In the genomic region with DNA sequence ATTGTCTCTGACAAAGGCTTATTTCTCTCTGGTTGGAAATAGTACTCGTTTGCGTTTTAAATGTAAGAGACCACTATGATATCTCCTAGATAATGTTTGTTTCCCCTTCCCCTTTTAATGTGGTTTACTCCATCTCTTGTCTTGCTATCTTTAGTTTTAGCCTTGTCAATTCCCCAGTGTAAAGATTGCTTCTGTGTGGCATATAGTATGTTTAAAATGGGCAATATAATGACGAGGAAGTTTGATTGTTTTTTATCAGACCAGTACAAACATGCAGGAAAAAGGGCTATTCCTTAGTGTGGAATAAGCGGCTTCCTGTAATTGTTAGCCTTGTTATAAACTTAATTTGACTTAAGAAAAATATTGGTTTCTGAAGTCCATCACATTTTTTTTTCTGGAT, we compare ENCODE assay signal across 2 cellular contexts.
TF ChIP-seq lines count a peak whose summit lies in the region.

No MANE protein-coding gene starts in this region.

TF ChIP-seq in SK-N-SH, 30 proteins besides CTCF, POLR2A, EP300 and RAD21 (continued from another document):
- TF ChIP-seq, protein P1, sequence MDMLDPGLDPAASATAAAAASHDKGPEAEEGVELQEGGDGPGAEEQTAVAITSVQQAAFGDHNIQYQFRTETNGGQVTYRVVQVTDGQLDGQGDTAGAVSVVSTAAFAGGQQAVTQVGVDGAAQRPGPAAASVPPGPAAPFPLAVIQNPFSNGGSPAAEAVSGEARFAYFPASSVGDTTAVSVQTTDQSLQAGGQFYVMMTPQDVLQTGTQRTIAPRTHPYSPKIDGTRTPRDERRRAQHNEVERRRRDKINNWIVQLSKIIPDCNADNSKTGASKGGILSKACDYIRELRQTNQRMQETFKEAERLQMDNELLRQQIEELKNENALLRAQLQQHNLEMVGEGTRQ (IDR thresholded peaks at IDR 0.05; ENCODE audit: borderline replicate concordance, low read depth, low read length): no peak
- no peak for TF ChIP-seq RXRA (IDR thresholded peaks at IDR 0.05; ENCODE audit: borderline replicate concordance, low read depth)
- no peak for TF ChIP-seq PBX3 (IDR thresholded peaks at IDR 0.05)
- TF ChIP-seq JUND (IDR thresholded peaks at IDR 0.05): no peak
- no peak for TF ChIP-seq MXI1 (IDR thresholded peaks at IDR 0.05; ENCODE audit: low read depth, low read length)
- no peak for TF ChIP-seq GATA2 (CRISPR knock-in tag; IDR thresholded peaks at IDR 0.05)
- TF ChIP-seq SMC3 (IDR thresholded peaks at IDR 0.05; ENCODE audit: low read depth, low read length): no peak
- no peak for TF ChIP-seq FOSL2 (IDR thresholded peaks at IDR 0.05; ENCODE audit: borderline replicate concordance, low read depth)
- TF ChIP-seq NFIC (IDR thresholded peaks at IDR 0.05; ENCODE audit: borderline replicate concordance): no peak
- no peak for TF ChIP-seq YY1 (IDR thresholded peaks at IDR 0.05; ENCODE audit: low read depth)

TF ChIP-seq in SK-N-SH treated with all-trans-retinoic acid at 6 μM for 48 hours, 23 proteins besides CTCF, POLR2A, EP300 and RAD21 (continued from another document):
- TF ChIP-seq, protein P2, sequence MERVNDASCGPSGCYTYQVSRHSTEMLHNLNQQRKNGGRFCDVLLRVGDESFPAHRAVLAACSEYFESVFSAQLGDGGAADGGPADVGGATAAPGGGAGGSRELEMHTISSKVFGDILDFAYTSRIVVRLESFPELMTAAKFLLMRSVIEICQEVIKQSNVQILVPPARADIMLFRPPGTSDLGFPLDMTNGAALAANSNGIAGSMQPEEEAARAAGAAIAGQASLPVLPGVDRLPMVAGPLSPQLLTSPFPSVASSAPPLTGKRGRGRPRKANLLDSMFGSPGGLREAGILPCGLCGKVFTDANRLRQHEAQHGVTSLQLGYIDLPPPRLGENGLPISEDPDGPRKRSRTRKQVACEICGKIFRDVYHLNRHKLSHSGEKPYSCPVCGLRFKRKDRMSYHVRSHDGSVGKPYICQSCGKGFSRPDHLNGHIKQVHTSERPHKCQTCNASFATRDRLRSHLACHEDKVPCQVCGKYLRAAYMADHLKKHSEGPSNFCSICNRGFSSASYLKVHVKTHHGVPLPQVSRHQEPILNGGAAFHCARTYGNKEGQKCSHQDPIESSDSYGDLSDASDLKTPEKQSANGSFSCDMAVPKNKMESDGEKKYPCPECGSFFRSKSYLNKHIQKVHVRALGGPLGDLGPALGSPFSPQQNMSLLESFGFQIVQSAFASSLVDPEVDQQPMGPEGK (CRISPR knock-in tag; IDR thresholded peaks at IDR 0.05; ENCODE audit: borderline replicate concordance): no peak
- TF ChIP-seq RARB (CRISPR knock-in tag; IDR thresholded peaks at IDR 0.05): no peak
- TF ChIP-seq ZNF70 (CRISPR knock-in tag; IDR thresholded peaks at IDR 0.05): no peak
- TF ChIP-seq GLIS3 (CRISPR knock-in tag; IDR thresholded peaks at IDR 0.05): no peak
- no peak for TF ChIP-seq ZC3H10 (CRISPR knock-in tag; IDR thresholded peaks at IDR 0.05)
- no peak for TF ChIP-seq ZNF565 (CRISPR knock-in tag; conservative IDR thresholded peaks at IDR 0.05; ENCODE audit: low read depth)
- TF ChIP-seq POU6F1 (CRISPR knock-in tag; IDR thresholded peaks at IDR 0.05; ENCODE audit: borderline replicate concordance, low read depth): no peak
- TF ChIP-seq SNAI2 (CRISPR knock-in tag; IDR thresholded peaks at IDR 0.05): no peak
- TF ChIP-seq ESRRG (CRISPR knock-in tag; IDR thresholded peaks at IDR 0.05): no peak
- no peak for TF ChIP-seq ZFP3 (CRISPR knock-in tag; IDR thresholded peaks at IDR 0.05)
- no peak for TF ChIP-seq ISL1 (CRISPR knock-in tag; IDR thresholded peaks at IDR 0.05)
